ENCODE assay signal across 8 cellular contexts in the genomic region with DNA sequence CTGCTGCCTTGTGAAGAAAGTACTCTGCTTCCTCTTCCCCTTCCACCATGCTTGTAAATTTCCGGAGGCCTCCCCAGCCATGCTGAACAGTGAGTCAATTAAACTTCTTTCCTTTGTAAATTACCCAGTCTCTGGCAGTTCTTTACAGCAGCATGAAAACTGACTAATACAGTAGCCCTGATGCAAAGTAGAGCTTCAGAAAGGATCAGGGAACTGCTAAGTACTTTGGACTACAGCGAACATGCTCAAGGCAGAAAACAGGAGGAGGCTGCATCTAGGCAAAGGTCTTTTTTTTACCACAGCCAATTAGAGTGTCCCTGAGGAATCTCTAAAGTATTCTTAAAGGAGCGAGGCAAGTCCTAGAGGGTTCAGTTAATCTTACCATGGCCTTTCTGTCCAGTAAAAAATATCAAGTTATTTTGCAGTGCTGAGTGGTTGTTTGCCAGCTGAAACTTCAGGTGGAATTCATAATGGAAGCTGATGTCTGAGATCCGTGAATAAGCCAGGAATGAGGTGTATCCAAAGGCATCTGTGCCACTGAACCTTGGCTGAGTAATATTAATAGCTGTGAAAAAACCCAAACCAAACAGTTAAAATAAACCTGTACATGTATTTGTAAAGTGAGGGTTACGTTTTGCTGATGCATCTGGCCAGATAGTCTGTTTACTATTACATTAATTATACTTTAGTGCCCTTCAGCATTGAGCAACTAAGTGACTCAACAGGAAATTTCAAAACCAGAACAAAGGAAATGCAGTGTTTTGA.
DNase-seq lines count a peak whose midpoint lies in the region; ATAC-seq and TF ChIP-seq lines count a peak whose summit lies in the region.
"Had no signal": no experiment of that assay in that cellular context is flagged by ENCODE, and none has a peak within 500 bp of the region (broad histone marks: within the 10 kb centered on the region; RNA-seq: fewer than 3 reads in every experiment).

No MANE protein-coding gene starts in this region.

- H3K27ac ChIP-seq in right cardiac atrium (ENCODE audit: low read length): no peak overlapping the region
- H3K27ac ChIP-seq in upper lobe of left lung: peak overlapping the region; percentile 62 to 85 (median 72)
- H3K27ac ChIP-seq: KMS-11 had no signal

- no peak overlapping the region for H3K4me3 ChIP-seq in right cardiac atrium (ENCODE audit: low read length)
- peak overlapping the region in 1 of 4 donors; percentile 4 for H3K4me3 ChIP-seq in upper lobe of left lung

- TF ChIP-seq CTCF in upper lobe of left lung (IDR thresholded peaks at IDR 0.05): no peak

- H3K9me3 ChIP-seq in right cardiac atrium (ENCODE audit: control insufficient read depth, low read length) (no peaks in the 10 kb centered on the region), upper lobe of left lung (no peaks in the 10 kb centered on the region)

- H3K27me3 ChIP-seq in right cardiac atrium (ENCODE audit: control insufficient read depth, insufficient read depth) (no peaks in the 10 kb centered on the region), upper lobe of left lung (no peaks in the 10 kb centered on the region)

- intact Hi-C loops in right cardiac atrium (cut with DNase I): no loop called here
- intact Hi-C loops in head of caudate nucleus (cut with DNase I): no loop called here

- no peaks in the 10 kb centered on the region for H3K36me3 ChIP-seq in upper lobe of left lung

- no peak for TF ChIP-seq POLR2A in upper lobe of left lung (IDR thresholded peaks at IDR 0.05)

- no peak for TF ChIP-seq RAD21 in Ishikawa (IDR thresholded peaks at IDR 0.05; ENCODE audit: low read depth)

- H3K4me1 ChIP-seq in right cardiac atrium (ENCODE audit: control insufficient read depth, insufficient read depth, low read length) (no peaks in the 10 kb centered on the region), upper lobe of left lung (peaks cover 6 to 17% (median 14%) of the 10 kb centered on the region in 4 donors)

- DNase-seq in T1000 (lab: John Stamatoyannopoulos, UW): peak; percentile 20
- DNase-seq in right cardiac atrium: no peak
- peak in 1 of 2 donors; percentile 46 for DNase-seq in upper lobe of left lung
- DNase-seq in head of caudate nucleus: no peak
- no peak for DNase-seq in stimulated activated naive CD8-positive, alpha-beta T cell treated with anti-CD3 and anti-CD28 coated beads, Interleukin-15, Interleukin-2, amounts not matched to agents 100 U/mL and 50 U/mL, for 24 hours
- no peak for DNase-seq in NCI-H1092 treated with DMSO at 0.1 percent for 48 hours (lab: John Stamatoyannopoulos, UW)

- WGBS in right cardiac atrium: 55% methylated on average over 5 of the region's 5 CpGs
- WGBS in upper lobe of left lung, 2 donors: 30 to 33% methylated on average over 5 of the region's 5 CpGs

- TF ChIP-seq EP300 in Ishikawa (IDR thresholded peaks at IDR 0.05; ENCODE audit: borderline replicate concordance) (no peak), upper lobe of left lung (IDR thresholded peaks at IDR 0.05) (peak in 1 of 4 donors; percentile 51)

- peak; percentile 43 to 59 for ATAC-seq in right cardiac atrium
- peak; percentile 69 to 75 for ATAC-seq in upper lobe of left lung (ENCODE audit: low FRiP score in 2 of 2)
- ATAC-seq in stimulated activated naive CD8-positive, alpha-beta T cell treated with anti-CD3 and anti-CD28 coated beads, Interleukin-15, Interleukin-2, amounts not matched to agents 100 U/mL and 50 U/mL, for 24 hours: no peak

TF ChIP-seq in Ishikawa, 13 proteins besides CTCF, POLR2A, EP300 and RAD21:
- TF ChIP-seq CEBPB (IDR thresholded peaks at IDR 0.05): peak; percentile 52; the same call in 1 of the 2 replicates
- TF ChIP-seq, protein P1, sequence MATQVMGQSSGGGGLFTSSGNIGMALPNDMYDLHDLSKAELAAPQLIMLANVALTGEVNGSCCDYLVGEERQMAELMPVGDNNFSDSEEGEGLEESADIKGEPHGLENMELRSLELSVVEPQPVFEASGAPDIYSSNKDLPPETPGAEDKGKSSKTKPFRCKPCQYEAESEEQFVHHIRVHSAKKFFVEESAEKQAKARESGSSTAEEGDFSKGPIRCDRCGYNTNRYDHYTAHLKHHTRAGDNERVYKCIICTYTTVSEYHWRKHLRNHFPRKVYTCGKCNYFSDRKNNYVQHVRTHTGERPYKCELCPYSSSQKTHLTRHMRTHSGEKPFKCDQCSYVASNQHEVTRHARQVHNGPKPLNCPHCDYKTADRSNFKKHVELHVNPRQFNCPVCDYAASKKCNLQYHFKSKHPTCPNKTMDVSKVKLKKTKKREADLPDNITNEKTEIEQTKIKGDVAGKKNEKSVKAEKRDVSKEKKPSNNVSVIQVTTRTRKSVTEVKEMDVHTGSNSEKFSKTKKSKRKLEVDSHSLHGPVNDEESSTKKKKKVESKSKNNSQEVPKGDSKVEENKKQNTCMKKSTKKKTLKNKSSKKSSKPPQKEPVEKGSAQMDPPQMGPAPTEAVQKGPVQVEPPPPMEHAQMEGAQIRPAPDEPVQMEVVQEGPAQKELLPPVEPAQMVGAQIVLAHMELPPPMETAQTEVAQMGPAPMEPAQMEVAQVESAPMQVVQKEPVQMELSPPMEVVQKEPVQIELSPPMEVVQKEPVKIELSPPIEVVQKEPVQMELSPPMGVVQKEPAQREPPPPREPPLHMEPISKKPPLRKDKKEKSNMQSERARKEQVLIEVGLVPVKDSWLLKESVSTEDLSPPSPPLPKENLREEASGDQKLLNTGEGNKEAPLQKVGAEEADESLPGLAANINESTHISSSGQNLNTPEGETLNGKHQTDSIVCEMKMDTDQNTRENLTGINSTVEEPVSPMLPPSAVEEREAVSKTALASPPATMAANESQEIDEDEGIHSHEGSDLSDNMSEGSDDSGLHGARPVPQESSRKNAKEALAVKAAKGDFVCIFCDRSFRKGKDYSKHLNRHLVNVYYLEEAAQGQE (IDR thresholded peaks at IDR 0.05; ENCODE audit: low read depth): no peak
